Comparison of ENCODE assay signal across 1 cellular context in the genomic region with DNA sequence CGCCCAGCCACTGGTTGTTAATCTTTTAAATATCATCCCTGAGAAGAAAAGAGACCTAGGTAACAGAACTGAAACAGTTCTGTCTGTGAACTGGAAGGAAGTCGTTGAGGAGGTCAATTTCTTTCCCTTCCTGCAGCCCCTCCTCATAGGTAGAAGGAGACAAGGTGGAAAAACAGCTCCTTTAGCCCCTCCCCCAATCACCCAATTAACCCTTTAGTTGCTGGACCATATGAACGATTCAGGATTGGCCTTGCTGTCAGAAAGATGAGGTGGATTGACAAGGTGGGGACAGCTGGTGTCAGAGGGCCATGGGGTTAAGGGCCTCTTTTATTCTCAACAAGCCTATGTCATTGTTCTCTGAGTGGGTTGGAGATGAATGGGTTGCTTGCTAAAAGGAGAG.
TF ChIP-seq lines count a peak whose summit lies in the region.

No MANE protein-coding gene starts in this region.

TF ChIP-seq in WTC11, 78 proteins besides CTCF, POLR2A, EP300 and RAD21 (continued from another document):
- TF ChIP-seq, protein P1, sequence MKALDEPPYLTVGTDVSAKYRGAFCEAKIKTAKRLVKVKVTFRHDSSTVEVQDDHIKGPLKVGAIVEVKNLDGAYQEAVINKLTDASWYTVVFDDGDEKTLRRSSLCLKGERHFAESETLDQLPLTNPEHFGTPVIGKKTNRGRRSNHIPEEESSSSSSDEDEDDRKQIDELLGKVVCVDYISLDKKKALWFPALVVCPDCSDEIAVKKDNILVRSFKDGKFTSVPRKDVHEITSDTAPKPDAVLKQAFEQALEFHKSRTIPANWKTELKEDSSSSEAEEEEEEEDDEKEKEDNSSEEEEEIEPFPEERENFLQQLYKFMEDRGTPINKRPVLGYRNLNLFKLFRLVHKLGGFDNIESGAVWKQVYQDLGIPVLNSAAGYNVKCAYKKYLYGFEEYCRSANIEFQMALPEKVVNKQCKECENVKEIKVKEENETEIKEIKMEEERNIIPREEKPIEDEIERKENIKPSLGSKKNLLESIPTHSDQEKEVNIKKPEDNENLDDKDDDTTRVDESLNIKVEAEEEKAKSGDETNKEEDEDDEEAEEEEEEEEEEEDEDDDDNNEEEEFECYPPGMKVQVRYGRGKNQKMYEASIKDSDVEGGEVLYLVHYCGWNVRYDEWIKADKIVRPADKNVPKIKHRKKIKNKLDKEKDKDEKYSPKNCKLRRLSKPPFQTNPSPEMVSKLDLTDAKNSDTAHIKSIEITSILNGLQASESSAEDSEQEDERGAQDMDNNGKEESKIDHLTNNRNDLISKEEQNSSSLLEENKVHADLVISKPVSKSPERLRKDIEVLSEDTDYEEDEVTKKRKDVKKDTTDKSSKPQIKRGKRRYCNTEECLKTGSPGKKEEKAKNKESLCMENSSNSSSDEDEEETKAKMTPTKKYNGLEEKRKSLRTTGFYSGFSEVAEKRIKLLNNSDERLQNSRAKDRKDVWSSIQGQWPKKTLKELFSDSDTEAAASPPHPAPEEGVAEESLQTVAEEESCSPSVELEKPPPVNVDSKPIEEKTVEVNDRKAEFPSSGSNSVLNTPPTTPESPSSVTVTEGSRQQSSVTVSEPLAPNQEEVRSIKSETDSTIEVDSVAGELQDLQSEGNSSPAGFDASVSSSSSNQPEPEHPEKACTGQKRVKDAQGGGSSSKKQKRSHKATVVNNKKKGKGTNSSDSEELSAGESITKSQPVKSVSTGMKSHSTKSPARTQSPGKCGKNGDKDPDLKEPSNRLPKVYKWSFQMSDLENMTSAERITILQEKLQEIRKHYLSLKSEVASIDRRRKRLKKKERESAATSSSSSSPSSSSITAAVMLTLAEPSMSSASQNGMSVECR (CRISPR knock-in tag; IDR thresholded peaks at IDR 0.05; ENCODE audit: borderline replicate concordance): no peak
- TF ChIP-seq ZNF532 (CRISPR knock-in tag; IDR thresholded peaks at IDR 0.05; ENCODE audit: borderline replicate concordance): no peak
- no peak for TF ChIP-seq ZNF121 (CRISPR knock-in tag; IDR thresholded peaks at IDR 0.05)
- no peak for TF ChIP-seq TCF7 (CRISPR knock-in tag; IDR thresholded peaks at IDR 0.05; ENCODE audit: low read depth)
